Comparison of ENCODE assay signal across 10 cellular contexts in the genomic region with DNA sequence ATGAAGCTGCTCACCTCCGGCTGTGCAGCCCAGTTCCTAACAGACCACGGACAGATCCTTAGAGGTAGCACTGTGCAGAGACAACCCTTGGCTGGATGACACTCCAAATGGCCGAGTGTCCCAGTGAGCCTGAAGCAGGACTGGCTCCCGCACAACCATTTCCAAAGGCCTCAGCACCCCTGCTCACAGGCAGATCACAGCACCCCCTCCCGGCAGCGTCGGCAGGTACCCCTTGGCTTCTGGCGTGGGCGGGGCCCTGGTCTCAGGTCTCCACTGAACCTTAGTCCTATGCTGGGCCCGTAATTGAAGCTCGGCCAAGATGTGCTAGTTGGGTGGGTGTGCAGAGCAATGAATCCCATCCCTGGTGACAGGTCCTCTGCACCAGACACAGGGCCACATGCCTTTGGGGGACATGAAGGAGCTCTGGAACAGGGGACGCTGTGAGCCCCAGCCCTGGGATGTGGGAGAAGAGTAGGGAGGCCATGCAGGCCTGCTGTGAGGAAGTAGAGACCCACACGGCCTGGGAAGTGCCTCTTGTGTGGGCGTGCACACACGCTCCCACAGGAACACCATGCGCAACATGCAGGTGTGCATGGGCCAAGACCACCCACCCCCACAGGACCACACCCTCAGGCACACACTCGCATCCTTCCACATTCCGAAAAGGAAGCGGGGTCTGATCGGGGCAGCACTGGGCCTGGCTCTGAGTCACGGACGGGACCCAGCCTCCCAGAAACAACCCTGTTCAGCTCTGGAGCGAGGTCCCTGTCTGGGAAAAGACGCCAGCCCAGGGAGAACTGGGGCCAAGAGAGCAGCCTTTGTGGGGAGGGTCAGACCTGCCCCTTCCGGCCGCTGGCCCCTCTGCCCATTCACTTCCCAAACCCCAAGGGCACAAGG. TPM values are rescaled to one million over a fixed set of nuclear protein-coding genes. Genes with fewer than 3 reads are reported as not detected.
DNase-seq lines count a peak whose midpoint lies in the region; ATAC-seq lines count a peak whose summit lies in the region.
"Had no signal": no experiment of that assay in that cellular context is flagged by ENCODE, and none has a peak within 500 bp of the region (broad histone marks: within the 10 kb centered on the region; RNA-seq: fewer than 3 reads in every experiment).

No MANE protein-coding gene starts in this region.

- peak overlapping the region; percentile 50 for H3K4me3 Mint-ChIP-seq in memory B cell

- H3K36me3 Mint-ChIP-seq in memory B cell, result no peaks in the 10 kb centered on the region

- peaks cover 36% of the 10 kb centered on the region for H3K4me1 Mint-ChIP-seq in memory B cell

- H3K27ac Mint-ChIP-seq in memory B cell, result peak overlapping the region; percentile 95

- no peaks in the 10 kb centered on the region for H3K27me3 Mint-ChIP-seq in memory B cell

- H3K27me3 ChIP-seq in right cardiac atrium (ENCODE audit: control insufficient read depth, insufficient read depth), result no peaks in the 10 kb centered on the region

- ATAC-seq in left cardiac atrium (no peak), right cardiac atrium (no peak), memory B cell (ENCODE audit: low read depth) (peak; percentile 8)

- H3K4me1 ChIP-seq in right cardiac atrium (ENCODE audit: control insufficient read depth, insufficient read depth, low read length), result no peaks in the 10 kb centered on the region

- 78% methylated on average over 26 of the region's 26 CpGs for WGBS in right cardiac atrium

- H3K9me3 ChIP-seq in right cardiac atrium (ENCODE audit: control insufficient read depth, low read length), result no peaks in the 10 kb centered on the region
- H3K9me3 ChIP-seq: SK-N-SH had no signal

- DNase-seq in left cardiac atrium (peak; percentile 13), right cardiac atrium (no peak), memory B cell (ENCODE audit: low spot score in 2 of 2) (peak; percentile 58 to 69), EL (no peak), COR-L47 (lab: John Stamatoyannopoulos, UW) (no peak), cerebellum (ENCODE audit: low spot score) (no peak), midbrain (lab: John Stamatoyannopoulos, UW) (no peak)
- peak; percentile 94 for DNase-seq in activated CD8-positive, alpha-beta memory T cell treated with anti-CD3 and anti-CD28 coated beads, Interleukin-2, amount 50 U/mL, for 48 hours
- DNase-seq: SK-N-SH had no signal

- intact Hi-C loops in left cardiac atrium (cut with DNase I) (no loop called here), right cardiac atrium (cut with DNase I) (loop anchor here in 2 of 4 donors (10.0 kb wide), 1 partner anchor 122 kb away; the partner anchor contains the start of genes CIAO1 (in 2 of the 2) and TMEM127 (in 2 of the 2))

- no peak overlapping the region for H3K4me3 ChIP-seq in right cardiac atrium (ENCODE audit: low read length)

- no peak overlapping the region for H3K27ac ChIP-seq in right cardiac atrium (ENCODE audit: low read length)
- H3K27ac ChIP-seq: parathyroid adenoma had no signal

- no peaks in the 10 kb centered on the region for H3K9me3 Mint-ChIP-seq in memory B cell

RNA-seq across cellular contexts. Expression of gene DUSP2, which starts 2.8 kb away (rescaled TPM):
- total RNA-seq in left cardiac atrium (1 to 10 TPM; 1.6 to 2.4 TPM), right cardiac atrium (1 to 10 TPM; 1.2 to 2.6 (median 1.4) TPM), cerebellum (4.1 TPM)
- polyA plus RNA-seq in right cardiac atrium, result 2.2 TPM

RNA-seq across cellular contexts. Expression of gene ASTL, which starts 4.2 kb away (rescaled TPM):
- total RNA-seq in left cardiac atrium (not detected), right cardiac atrium (not detected), cerebellum (not detected)
- not detected for polyA plus RNA-seq in right cardiac atrium
- polyA plus RNA-seq: SK-N-SH had no signal

RNA-seq across cellular contexts. Expression of gene ADRA2B, which starts 26.1 kb away (rescaled TPM):
- 1 to 10 TPM; 1.6 to 2.3 TPM for total RNA-seq in left cardiac atrium
- total RNA-seq in right cardiac atrium, result under 1 TPM; 0.11 to 0.91 (median 0.66) TPM
- polyA plus RNA-seq in right cardiac atrium, result 2.2 TPM
- not detected for total RNA-seq in cerebellum
- polyA plus RNA-seq: SK-N-SH had no signal

Comparison
In these comparisons a context has a peak if more than half of its experiments do, and no peak if none do; other contexts are left out.
1. DNase-seq: peak in left cardiac atrium (single experiment), activated CD8-positive, alpha-beta memory T cell treated with anti-CD3 and anti-CD28 coated beads, Interleukin-2, amount 50 U/mL, for 48 hours (single experiment) and memory B cell (2 of 2); none in right cardiac atrium (0 of 3), EL (single experiment), COR-L47 (single experiment), cerebellum (single experiment) and midbrain (single experiment).